Comparison of ENCODE assay signal across 17 cellular contexts in genomic region chr2:105364436-105365139, GRCh38. TPM values are rescaled to one million over a fixed set of nuclear protein-coding genes. Genes with fewer than 3 reads are reported as not detected.
DNase-seq lines count a peak whose midpoint lies in the region; ATAC-seq and TF ChIP-seq lines count a peak whose summit lies in the region.
"Had no signal": no experiment of that assay in that cellular context is flagged by ENCODE, and none has a peak within 500 bp of the region (broad histone marks: within the 10 kb centered on the region; RNA-seq: fewer than 3 reads in every experiment).

No MANE protein-coding gene starts in this region.

- DNase-seq in EH (ENCODE audit: low read depth) = peak; percentile 79
- DNase-seq in osteoblast (ENCODE audit: insufficient read length, low spot score, missing footprints) = peak; percentile 64
- no peak for DNase-seq in natural killer cell
- no peak for DNase-seq in GM10266 (ENCODE audit: extremely low spot score)
- DNase-seq: BE2C; Calu3; CD4-positive, alpha-beta memory T cell; GOT3; NCI-H1105; NCI-H1694 treated with DMSO at 0.1 percent for 48 hours; NCI-H226; NCI-H524 treated with DMSO at 0.1 percent for 48 hours; Right ventricle myocardium superior had no signal

- peaks cover 55% of the 10 kb centered on the region for H3K79me2 ChIP-seq in osteoblast (ENCODE audit: insufficient read depth, low read length)

- H3K27ac ChIP-seq in HEK293 (ENCODE audit: extremely low read depth, low read depth, low read length) (no peak overlapping the region), cingulate gyrus (ENCODE audit: low read depth, low read length) (peak overlapping the region; percentile 3), osteoblast (ENCODE audit: low read depth, low read length) (peak overlapping the region; percentile 16)
- H3K27ac ChIP-seq: SK-N-MC had no signal

- no peak overlapping the region for H2AFZ ChIP-seq in osteoblast (ENCODE audit: low read length)

- no peaks in the 10 kb centered on the region for H3K27me3 ChIP-seq in osteoblast (ENCODE audit: insufficient read depth, low read length)
- H3K27me3 ChIP-seq: BE2C had no signal

- TF ChIP-seq CTCF in HEK293 (tag by site-specific recombination; IDR thresholded peaks at IDR 0.05) = no peak
- TF ChIP-seq CTCF in osteoblast (IDR thresholded peaks at IDR 0.05; ENCODE audit: extremely low read depth, low read depth, low read length) = no peak
- no peak for TF ChIP-seq CTCF in natural killer cell (IDR thresholded peaks at IDR 0.05)
- TF ChIP-seq CTCF in GM10266 (IDR thresholded peaks at IDR 0.05; ENCODE audit: control insufficient read depth, insufficient read depth, low read depth, missing control alignments) = no peak

- CTCF ChIA-PET in HEK293 (lab: Yijun Ruan, JAX) = interaction anchor here (1.0 to 1.3 kb wide), 5 partner anchors 19 to 157 kb away, joined by 3 to 7 read pairs (median 4); no protein-coding TSS in a partner anchor

- no peak overlapping the region for H3K4me2 ChIP-seq in osteoblast (ENCODE audit: insufficient read depth, low read length)

- ATAC-seq in natural killer cell (no peak), GM21619 (IDR thresholded peaks at IDR 0.05; ENCODE audit: unreplicated experiment) (no peak)

- H3K27ac Mint-ChIP-seq in natural killer cell = no peak overlapping the region
- H3K27ac Mint-ChIP-seq: CD4-positive, alpha-beta memory T cell had no signal

- no peaks in the 10 kb centered on the region for H3K9me3 Mint-ChIP-seq in natural killer cell

- POLR2A ChIA-PET in HEK293 (lab: Yijun Ruan, JAX) = interaction anchor here (0.5 kb wide), 1 partner anchor 126 kb away, joined by 3 read pairs; no protein-coding TSS in a partner anchor

- no peak overlapping the region for H3K4me3 Mint-ChIP-seq in natural killer cell
- H3K4me3 Mint-ChIP-seq: CD4-positive, alpha-beta memory T cell had no signal

- peaks cover 22 to 29% of the 10 kb centered on the region in 2 donors for H3K4me1 Mint-ChIP-seq in natural killer cell

- H3K27me3 Mint-ChIP-seq in natural killer cell (ENCODE audit: low read depth in 2 of 2) = peaks cover 11 to 16% of the 10 kb centered on the region in 2 donors
- H3K27me3 Mint-ChIP-seq: CD4-positive, alpha-beta memory T cell had no signal

- H3K36me3 Mint-ChIP-seq in natural killer cell = no peaks in the 10 kb centered on the region

- H3K4me1 ChIP-seq in HEK293 (ENCODE audit: control insufficient read depth, insufficient read depth, low read length) (no peaks in the 10 kb centered on the region), osteoblast (ENCODE audit: insufficient read depth, low read length) (peaks cover 55% of the 10 kb centered on the region)
- H3K4me1 ChIP-seq: BE2C had no signal

- H3K9me3 ChIP-seq in HEK293 (ENCODE audit: control insufficient read depth, insufficient read depth, low read depth, low read length) (no peaks in the 10 kb centered on the region), osteoblast (ENCODE audit: low read depth, low read length) (no peaks in the 10 kb centered on the region)
- H3K9me3 ChIP-seq: BE2C had no signal

- H3K36me3 ChIP-seq in HEK293 (ENCODE audit: control insufficient read depth in 2 of 2, insufficient read depth in 1 of 2, low read length in 2 of 2) (peaks cover 19 to 84% of the 10 kb centered on the region in 2 experiments), osteoblast (ENCODE audit: insufficient read depth, low read length) (peaks cover 99% of the 10 kb centered on the region)

- no peak overlapping the region for H3K4me3 ChIP-seq in HEK293 (ENCODE audit: low read depth, low read length)
- no peak overlapping the region for H3K4me3 ChIP-seq in osteoblast (ENCODE audit: insufficient read depth, low read length)
- H3K4me3 ChIP-seq: SK-N-MC had no signal

- peaks cover 63% of the 10 kb centered on the region for H4K20me1 ChIP-seq in osteoblast (ENCODE audit: insufficient read depth, low read length)

- intact Hi-C loops in natural killer cell (cut with micrococcal nuclease) = no loop called here

TF ChIP-seq in HEK293, 187 proteins besides CTCF, POLR2A, EP300 and RAD21:
- TF ChIP-seq ZFP3 (tag by site-specific recombination; IDR thresholded peaks at IDR 0.05; ENCODE audit: low read depth) (no peak), ZNF600 (tag by site-specific recombination; IDR thresholded peaks at IDR 0.05) (0 out of 2 replicates have a peak, but pooled peaks have one; percentile 48)

RNA-seq across cellular contexts. Expression of gene C2orf49, which starts 27.2 kb away (rescaled TPM):
- total RNA-seq in osteoblast (18.0 and 18.1 TPM in 2 replicates), natural killer cell (10 to 100 TPM; 19.4 to 23.5 (median 23.2) TPM)

RNA-seq across cellular contexts. Expression of gene FHL2, which starts 34.3 kb away (rescaled TPM):
- total RNA-seq in osteoblast = 566 and 568 TPM in 2 replicates
- total RNA-seq in natural killer cell = 1 to 10 TPM in 1 of 3 donors, under 1 TPM in 2; 0.26 to 1.3 (median 0.84) TPM

RNA-seq across cellular contexts. Expression of gene TGFBRAP1, which starts 35.1 kb away (rescaled TPM):
- total RNA-seq in osteoblast (32.6 and 32.7 TPM in 2 replicates), natural killer cell (10 to 100 TPM; 22.7 to 31.8 (median 27.7) TPM)

Comparison
In these comparisons a context has a peak if more than half of its experiments do, and no peak if none do; other contexts are left out.
1. DNase-seq: peak in EH (single experiment) and osteoblast (single experiment); none in natural killer cell (single experiment) and GM10266 (single experiment).
2. RNA of gene FHL2, which starts 34.3 kb away (total RNA-seq): 566 to 568 TPM in osteoblast; 0.26 to 1.3 TPM in natural killer cell; every median in the first group is over 100 times any median in the second.